ENCODE assay signal across 8 cellular contexts in genomic region chr5:757931-758697, GRCh38. TPM values are rescaled to one million over a fixed set of nuclear protein-coding genes. Genes with fewer than 3 reads are reported as not detected.
A peak's percentile ranks its signal among the peaks of the same experiment; 100 is the strongest.
DNase-seq lines count a peak whose midpoint lies in the region; ATAC-seq lines count a peak whose summit lies in the region.

No MANE protein-coding gene starts in this region.

- POLR2A ChIA-PET in T-cell (lab: Charles Lee): no interaction called here

- H3K4me1 Mint-ChIP-seq in T-cell: peaks cover 21 to 36% (median 26%) of the 10 kb centered on the region in 3 donors

- intact Hi-C loops in head of caudate nucleus (cut with DNase I): no loop called here

- H3K27ac Mint-ChIP-seq in T-cell: peak overlapping the region; percentile 16 to 41

- CTCF ChIA-PET in T-cell (lab: Charles Lee): no interaction called here

- DNase-seq in G401 (ENCODE audit: low spot score) (peak; percentile 44), T-cell (peak in 11 of 34 experiments; percentile 9 to 42 (median 25)), head of caudate nucleus (peak in 35 of 42 donors; percentile 11 to 86 (median 57)), pons (ENCODE audit: low spot score) (peak; percentile 17), SKM-1 (lab: John Stamatoyannopoulos, UW; ENCODE audit: unreplicated experiment) (no peak), glomerular visceral epithelial cell (ENCODE audit: extremely low spot score) (no peak)

- H3K9me3 Mint-ChIP-seq in T-cell: no peaks in the 10 kb centered on the region

- H3K27me3 Mint-ChIP-seq in T-cell: peaks cover 0 to 9% of the 10 kb centered on the region in 2 donors

- ATAC-seq in T-cell (replicated peaks in 1 of 4) (peak; percentile 40 to 59 (median 47)), GM21528 (IDR thresholded peaks at IDR 0.05; ENCODE audit: low FRiP score, unreplicated experiment) (no peak), HG03196 (IDR thresholded peaks at IDR 0.05; ENCODE audit: unreplicated experiment) (no peak)

- H3K36me3 Mint-ChIP-seq in T-cell: no peaks in the 10 kb centered on the region

- peak overlapping the region in 1 of 3 donors; percentile 81 for H3K4me3 Mint-ChIP-seq in T-cell

- in situ Hi-C loops in G401 (cut with HindIII; ENCODE audit: low sequenced_read_pairs): no loop called here

RNA-seq across cellular contexts. Expression of gene ZDHHC11B, which starts 26.4 kb away (rescaled TPM):
- 0.31 TPM in 1 of 2 replicates, not detected in the other for total RNA-seq in G401 (2014; rRNA removed; shearing (Covaris generic))
- 10 to 100 TPM in 1 of 5 donors, 1 to 10 TPM in 4; 2.1 to 20.6 (median 3.6) TPM for total RNA-seq in T-cell

Comparison
In these comparisons a context has a peak if more than half of its experiments do, and no peak if none do; other contexts are left out.
1. DNase-seq: peak in G401 (single experiment), head of caudate nucleus (35 of 42) and pons (single experiment); none in SKM-1 (single experiment) and glomerular visceral epithelial cell (single experiment).
2. ATAC-seq: peak in T-cell (4 of 4); none in GM21528 (single experiment) and HG03196 (single experiment).